In the genomic region with DNA sequence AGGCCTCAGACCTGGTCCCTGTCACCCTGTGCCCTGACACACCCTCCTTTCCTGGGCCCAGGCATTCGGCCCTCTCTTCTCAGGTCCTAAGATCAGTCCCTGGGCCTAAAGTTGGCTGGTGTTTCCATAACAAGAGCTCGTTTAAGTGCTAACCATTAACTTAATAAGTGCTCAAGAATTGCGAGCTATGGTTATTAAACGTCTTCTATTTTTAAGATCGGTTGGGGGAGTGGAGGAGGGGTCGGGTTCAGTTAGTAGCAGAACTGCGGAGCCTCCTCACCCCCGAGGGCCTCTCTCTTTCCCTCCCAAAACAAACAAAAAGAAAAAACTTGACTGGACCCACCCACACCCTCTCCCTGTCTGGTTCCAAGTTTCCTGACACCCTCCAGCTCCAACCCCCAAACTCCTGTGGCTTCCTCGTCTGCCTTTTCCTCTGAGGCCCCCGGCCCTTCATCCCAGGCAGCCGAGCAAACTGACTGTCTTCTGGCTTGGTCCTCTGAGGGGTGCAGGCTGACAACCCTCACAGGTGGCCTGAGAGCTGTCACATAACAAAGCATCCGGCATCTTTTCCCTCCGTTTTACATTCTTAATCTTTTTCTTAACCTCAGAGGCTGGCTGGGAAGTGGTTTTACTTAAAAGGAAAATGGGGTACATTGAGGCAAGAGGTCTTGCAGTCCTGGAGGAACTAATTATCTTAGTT, we compare ENCODE assay signal across 8 cellular contexts. TPM values are rescaled to one million over a fixed set of nuclear protein-coding genes. Genes with fewer than 3 reads are reported as not detected.
DNase-seq lines count a peak whose midpoint lies in the region; ATAC-seq, FAIRE-seq and TF ChIP-seq lines count a peak whose summit lies in the region.

No MANE protein-coding gene starts in this region.

- no peaks in the 10 kb centered on the region for H4K20me1 ChIP-seq in K562 (replicated peaks; ENCODE audit: control insufficient read depth, insufficient read depth, low read length)

- TF ChIP-seq POLR2A in K562 (conservative IDR thresholded peaks at IDR 0.05) = no peak

- TF ChIP-seq RAD21 in K562 (CRISPR knock-in tag; conservative IDR thresholded peaks at IDR 0.05 in 1 of 2, IDR thresholded peaks at IDR 0.05 in 1 of 2) = no peak

- H3K4me1 ChIP-seq in A673 (ENCODE audit: insufficient read depth, low read length, poor library complexity, severe bottlenecking) (peaks cover 23% of the 10 kb centered on the region), K562 (replicated peaks in 1 of 2; ENCODE audit: control insufficient read depth in 2 of 2, insufficient read depth in 2 of 2, low read length in 2 of 2) (peaks cover 10 to 13% of the 10 kb centered on the region in 2 experiments; a peak in 3 of 5 replicates), mesendoderm (ENCODE audit: control insufficient read depth, low read depth, low read length) (peaks cover 4% of the 10 kb centered on the region)

- H3K27ac ChIP-seq in A673 (ENCODE audit: low read depth, low read length, poor library complexity, severe bottlenecking) = peak overlapping the region; percentile 100
- H3K27ac ChIP-seq in K562 (ENCODE audit: extremely low read depth, low read depth, low read length) = peak overlapping the region; percentile 100
- H3K27ac ChIP-seq in mesendoderm (ENCODE audit: low read depth, low read length) = no peak overlapping the region

- H3K36me3 ChIP-seq in A673 (ENCODE audit: insufficient read depth, low read length, poor library complexity, severe bottlenecking) = peaks cover 19% of the 10 kb centered on the region
- peaks cover 38% of the 10 kb centered on the region; the same call in 2 of the 3 replicates for H3K36me3 ChIP-seq in K562 (ENCODE audit: control insufficient read depth, insufficient read depth, low read length)
- no peaks in the 10 kb centered on the region for H3K36me3 ChIP-seq in mesendoderm (ENCODE audit: control insufficient read depth, insufficient read depth, low read length)

- H3K27me3 ChIP-seq in A673 (replicated peaks; ENCODE audit: insufficient read depth, low read depth, low read length, poor library complexity) (no peaks in the 10 kb centered on the region), K562 (ENCODE audit: control insufficient read depth in 2 of 2, insufficient read depth in 2 of 2, low read length in 2 of 2) (no peaks in the 10 kb centered on the region), mesendoderm (ENCODE audit: insufficient read depth, low read length, poor library complexity) (no peaks in the 10 kb centered on the region)

- peaks cover 19% of the 10 kb centered on the region for H3K79me1 ChIP-seq in mesendoderm (ENCODE audit: low read length)

- no peak for TF ChIP-seq CTCF in A673 (conservative IDR thresholded peaks at IDR 0.05; ENCODE audit: low read depth, low read length)
- no peak for TF ChIP-seq CTCF in K562 (IDR thresholded peaks at IDR 0.05 in 2 of 3, conservative IDR thresholded peaks at IDR 0.05 in 1 of 3; ENCODE audit: insufficient read depth in 2 of 3, low read depth in 1 of 3, low read length in 3 of 3)

- WGBS in K562 (ENCODE audit: insufficient coverage, low coverage, missing lambda C conversion rate) = 1% methylated on average over 10 of the region's 13 CpGs
- WGBS in mesendoderm (ENCODE audit: extremely low coverage, insufficient coverage, low lambda C conversion rate) = no CpG with 5 or more reads among the region's 13 CpGs

- POLR2A ChIA-PET in A673 (lab: Charles Lee; ENCODE audit: low non-redundant PET) (interaction anchor here (0.7 kb wide), 2 partner anchors 86 to 1366 kb away, joined by 3 read pairs; no protein-coding TSS in a partner anchor), K562 (lab: Yijun Ruan, JAX) (interaction anchor here (0.6 to 1.2 kb wide), 5 partner anchors 10 to 22 kb away, joined by 3 to 4 read pairs (median 3); no protein-coding TSS in a partner anchor)

- no peak overlapping the region for H4K5ac ChIP-seq in mesendoderm (ENCODE audit: low read length)

- no peak for TF ChIP-seq EP300 in K562 (IDR thresholded peaks at IDR 0.05; ENCODE audit: low read length)

- peak; percentile 5 for ATAC-seq in HG03159 (IDR thresholded peaks at IDR 0.05; ENCODE audit: unreplicated experiment)
- peak; percentile 11; the same call in 2 of the 3 replicates for ATAC-seq in K562
- ATAC-seq in HG02759 (IDR thresholded peaks at IDR 0.05; ENCODE audit: unreplicated experiment) = no peak
- ATAC-seq in HG03460 (IDR thresholded peaks at IDR 0.05; ENCODE audit: unreplicated experiment) = no peak

- H3K4me3 ChIP-seq in A673 (ENCODE audit: low read depth, low read length, poor library complexity, severe bottlenecking) (peak overlapping the region; percentile 93), K562 (peak overlapping the region; percentile 85), mesendoderm (ENCODE audit: low read length) (peak overlapping the region; percentile 61)

- H3K56ac ChIP-seq in mesendoderm (ENCODE audit: low read length) = peak overlapping the region; percentile 88

- H2BK120ac ChIP-seq in mesendoderm (ENCODE audit: low read depth, low read length) = no peak overlapping the region

- no peak overlapping the region for H2BK5ac ChIP-seq in mesendoderm (ENCODE audit: low read length)

- DNase-seq in A673 (ENCODE audit: low spot score) (no peak), K562 (ENCODE audit: extremely low read depth in 1 of 4, low spot score in 3 of 4) (peak in 1 of 4 experiments; percentile 18), mesendoderm (no peak), DMS 273 treated with DMSO at 0.1 percent for 48 hours (lab: John Stamatoyannopoulos, UW) (no peak), NCI-H748 treated with DMSO at 0.1 percent for 48 hours (lab: John Stamatoyannopoulos, UW) (no peak)

- in situ Hi-C loops in K562 (cut with MboI) = no loop called here

- no peak overlapping the region for H2AK5ac ChIP-seq in mesendoderm (ENCODE audit: low read length)

- H3K9ac ChIP-seq in K562 (ENCODE audit: insufficient read depth in 1 of 2, low read depth in 2 of 2, low read length in 2 of 2) (peak overlapping the region; percentile 99), mesendoderm (ENCODE audit: low read length) (peak overlapping the region; percentile 81)

- intact Hi-C loops in A673 (cut with micrococcal nuclease; ENCODE audit: unreplicated experiment) = loop anchor here (5.0 kb wide), 1 partner anchor 136 kb away; no protein-coding TSS in a partner anchor
- intact Hi-C loops in K562 (cut with micrococcal nuclease) = no loop called here

- no peak overlapping the region for H2BK15ac ChIP-seq in mesendoderm (replicated peaks; ENCODE audit: low read depth)

- CTCF ChIA-PET in A673 (lab: Charles Lee) = no interaction called here
- CTCF ChIA-PET in K562 (lab: Yijun Ruan, JAX; ENCODE audit: low intra/inter-chr PET ratio) = no interaction called here

- H3K79me2 ChIP-seq in K562 (ENCODE audit: control insufficient read depth, insufficient read depth, low read length) = peaks cover 61% of the 10 kb centered on the region
- H3K79me2 ChIP-seq in mesendoderm (ENCODE audit: control insufficient read depth, insufficient read depth, low read length) = peaks cover 44% of the 10 kb centered on the region

- H3K4me2 ChIP-seq in K562 (ENCODE audit: insufficient read depth, low read length) (peak overlapping the region; percentile 89), mesendoderm (ENCODE audit: low read length) (peak overlapping the region; percentile 61)

- no peak overlapping the region for H4K8ac ChIP-seq in mesendoderm (ENCODE audit: low read depth, low read length)

- BruUV-seq in A673 (replicated peaks; lab: Mats Ljungman, UMichigan) = no TSS peak
- TSS peak; percentile 37 for BruUV-seq in K562 (replicated peaks; lab: Mats Ljungman, UMichigan)

- no peak overlapping the region for H3K18ac ChIP-seq in mesendoderm (ENCODE audit: low read length)

- no peaks in the 10 kb centered on the region for H3K9me1 ChIP-seq in K562 (ENCODE audit: control insufficient read depth, insufficient read depth, low read length)

- H3K23ac ChIP-seq in mesendoderm (ENCODE audit: low read length) = no peak overlapping the region

- peak; percentile 65 for FAIRE-seq in K562 (lab: Jason Lieb, UNC)

- H3K4ac ChIP-seq in mesendoderm (ENCODE audit: low read depth, low read length) = no peak overlapping the region

- peak overlapping the region; percentile 97 for H2AFZ ChIP-seq in K562 (ENCODE audit: low read depth, low read length)

- H3K9me3 ChIP-seq in A673 (ENCODE audit: low read depth, low read length, poor library complexity, severe bottlenecking) = no peaks in the 10 kb centered on the region
- no peaks in the 10 kb centered on the region for H3K9me3 ChIP-seq in K562 (replicated peaks; ENCODE audit: control insufficient read depth, insufficient read depth, low read depth, low read length)

TF ChIP-seq in K562, 482 proteins besides CTCF, POLR2A, EP300 and RAD21 (continues in another document):
- TF ChIP-seq ETV5 (CRISPR knock-in tag; IDR thresholded peaks at IDR 0.05; ENCODE audit: low read depth) (0 out of 2 replicates have a peak, but pooled peaks have one; percentile 34), FOXM1 (IDR thresholded peaks at IDR 0.05; ENCODE audit: low read depth) (no peak), FOXM1 (CRISPR knock-in tag; IDR thresholded peaks at IDR 0.05; ENCODE audit: low read depth) (0 out of 2 replicates have a peak, but pooled peaks have one; percentile 70), ZNF263 (CRISPR knock-in tag; IDR thresholded peaks at IDR 0.05; ENCODE audit: borderline replicate concordance) (0 out of 2 replicates have a peak, but pooled peaks have one; percentile 28), ZNF696 (CRISPR knock-in tag; conservative IDR thresholded peaks at IDR 0.05) (no peak), NRF1 (conservative IDR thresholded peaks at IDR 0.05 in 1 of 2, IDR thresholded peaks at IDR 0.05 in 1 of 2) (peak in 1 of 2 experiments; percentile 35)

RNA-seq across cellular contexts. Expression of a gene that starts 2.0 kb away (rescaled TPM):
- total RNA-seq in A673 (2021) = 38.2 and 38.8 TPM in 2 replicates
- 12.3 and 22.4 TPM in 2 replicates for total RNA-seq in K562 (2011; cell fraction: chromatin; rRNA removed; ENCODE audit: low replicate concordance)
- 13.3 and 14.3 TPM in 2 replicates for total RNA-seq in K562 (2011; cell fraction: nucleolus; rRNA removed)
- 10.6 and 12.2 TPM in 2 replicates for total RNA-seq in K562 (2011; cell fraction: nucleoplasm; rRNA removed)
- 5.4 and 5.8 TPM in 2 replicates for total RNA-seq in K562 (2014; rRNA removed)
- 5.5 and 6.3 TPM in 2 replicates for total RNA-seq in K562 (2014; rRNA removed; fragmentation: Illumina TruSeq; extraction: Trizol)
- total RNA-seq in K562 (2015; rRNA removed; fragmentation: Illumina TruSeq; extraction: Trizol) = 6.8 and 7.6 TPM in 2 replicates
- 10.5 and 11.0 TPM in 2 replicates for total RNA-seq in K562 (2021)
- 5.2 and 10.7 TPM in 2 replicates for polyA plus RNA-seq in K562 (2011; rRNA removed)
- polyA plus RNA-seq in K562 (2011; cell fraction: cytosol; rRNA removed) = 8.4 and 12.9 TPM in 2 replicates
- 12.4 and 15.5 TPM in 2 replicates for polyA plus RNA-seq in K562 (2011; cell fraction: nucleus; rRNA removed)
- polyA plus RNA-seq in K562 (2012) = 4.0 and 4.2 TPM in 2 replicates
- 7.0 and 7.4 TPM in 2 replicates for polyA plus RNA-seq in K562 (2014; fragmentation: Illumina TruSeq; extraction: Trizol)
- 1 to 10 TPM; 1.0 to 2.2 TPM for polyA plus RNA-seq in K562 (2014; fragmentation: Nextera tagmentation; extraction: Ambion mirVana)
- polyA plus RNA-seq in K562 (2014; rRNA removed) = 6.8 and 7.4 TPM in 2 replicates
- 7.7 and 10.3 TPM in 2 replicates for polyA minus RNA-seq in K562 (2011; rRNA and poly(A)+ RNA removed)
- polyA minus RNA-seq in K562 (2011; cell fraction: cytosol; rRNA and poly(A)+ RNA removed) = 7.2 and 9.1 TPM in 2 replicates
- 5.9 and 11.3 TPM in 2 replicates for polyA minus RNA-seq in K562 (2011; cell fraction: nucleus; rRNA and poly(A)+ RNA removed)
- 25.0 TPM for polyA plus RNA-seq in mesendoderm (2013, experiment 1 of 2)
- polyA plus RNA-seq in mesendoderm (2013, experiment 2 of 2) = 24.3 TPM

Comparison
In these comparisons a context has a peak if more than half of its experiments do, and no peak if none do; other contexts are left out.
1. ATAC-seq: peak in HG03159 (single experiment) and K562 (single experiment); none in HG02759 (single experiment) and HG03460 (single experiment).
2. Peak in every context shown above with its lines, with median percentiles within 50 percentile points of each other: H3K4me3 ChIP-seq.